Comparison of ENCODE assay signal across 9 cellular contexts in the genomic region with DNA sequence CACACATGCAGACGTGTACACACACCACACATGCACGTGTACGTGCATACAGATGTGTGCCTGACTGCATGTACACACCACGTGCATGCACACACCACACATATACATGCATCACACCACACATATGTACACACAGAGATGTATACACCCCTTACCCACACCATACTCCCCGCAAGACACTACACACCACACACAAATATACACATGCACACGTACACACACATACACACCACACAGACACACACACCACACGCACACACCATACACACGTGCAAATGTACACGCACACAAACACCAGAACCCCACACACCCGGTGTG. TPM values are rescaled to one million over a fixed set of nuclear protein-coding genes. Genes with fewer than 3 reads are reported as not detected.
A peak's percentile ranks its signal among the peaks of the same experiment; 100 is the strongest.
DNase-seq lines count a peak whose midpoint lies in the region; ATAC-seq and TF ChIP-seq lines count a peak whose summit lies in the region.
"Had no signal": no experiment of that assay in that cellular context is flagged by ENCODE, and none has a peak within 500 bp of the region (broad histone marks: within the 10 kb centered on the region; RNA-seq: fewer than 3 reads in every experiment).

No MANE protein-coding gene starts in this region.

- H3K27ac Mint-ChIP-seq in stimulated activated naive CD8-positive, alpha-beta T cell treated with anti-CD3 and anti-CD28 coated beads, Interleukin-15, Interleukin-2, amounts not matched to agents 100 ng/mL and 50 ng/mL, for 24 hours: peak overlapping the region; percentile 91
- H3K27ac Mint-ChIP-seq in activated T-helper 17 cell treated with anti-CD3 and anti-CD28 coated beads, Interleukin-2, amount 50 U/mL, for 72 hours: peak overlapping the region; percentile 96

- H3K36me3 Mint-ChIP-seq in stimulated activated naive CD8-positive, alpha-beta T cell treated with anti-CD3 and anti-CD28 coated beads, Interleukin-15, Interleukin-2, amounts not matched to agents 100 ng/mL and 50 ng/mL, for 24 hours (ENCODE audit: low read depth): peaks cover 40% of the 10 kb centered on the region
- peaks cover 77% of the 10 kb centered on the region for H3K36me3 Mint-ChIP-seq in activated T-helper 17 cell treated with anti-CD3 and anti-CD28 coated beads, Interleukin-2, amount 50 U/mL, for 72 hours (ENCODE audit: low read depth)

- H3K4me3 ChIP-seq in mononuclear cell (ENCODE audit: low read length): peak overlapping the region; percentile 10

- no peaks in the 10 kb centered on the region for H3K9me3 Mint-ChIP-seq in stimulated activated naive CD8-positive, alpha-beta T cell treated with anti-CD3 and anti-CD28 coated beads, Interleukin-15, Interleukin-2, amounts not matched to agents 100 ng/mL and 50 ng/mL, for 24 hours
- no peaks in the 10 kb centered on the region for H3K9me3 Mint-ChIP-seq in activated T-helper 17 cell treated with anti-CD3 and anti-CD28 coated beads, Interleukin-2, amount 50 U/mL, for 72 hours

- no peak for TF ChIP-seq CTCF in GM20000 (IDR thresholded peaks at IDR 0.05; ENCODE audit: extremely low read depth, missing control alignments)

- no peaks in the 10 kb centered on the region for H3K27me3 ChIP-seq in mononuclear cell (ENCODE audit: insufficient read depth, low read length)

- no peaks in the 10 kb centered on the region for H3K27me3 Mint-ChIP-seq in stimulated activated naive CD8-positive, alpha-beta T cell treated with anti-CD3 and anti-CD28 coated beads, Interleukin-15, Interleukin-2, amounts not matched to agents 100 ng/mL and 50 ng/mL, for 24 hours
- no peaks in the 10 kb centered on the region for H3K27me3 Mint-ChIP-seq in activated T-helper 17 cell treated with anti-CD3 and anti-CD28 coated beads, Interleukin-2, amount 50 U/mL, for 72 hours

- H3K4me1 Mint-ChIP-seq in stimulated activated naive CD8-positive, alpha-beta T cell treated with anti-CD3 and anti-CD28 coated beads, Interleukin-15, Interleukin-2, amounts not matched to agents 100 ng/mL and 50 ng/mL, for 24 hours (ENCODE audit: low read depth): peaks cover 85% of the 10 kb centered on the region
- H3K4me1 Mint-ChIP-seq in activated T-helper 17 cell treated with anti-CD3 and anti-CD28 coated beads, Interleukin-2, amount 50 U/mL, for 72 hours: peaks cover 27% of the 10 kb centered on the region

- H3K4me1 ChIP-seq in mononuclear cell (ENCODE audit: insufficient read depth, low read length): peaks cover 99% of the 10 kb centered on the region

- H3K9me3 ChIP-seq in mononuclear cell (ENCODE audit: low read depth, low read length): no peaks in the 10 kb centered on the region

- DNase-seq in stimulated activated naive CD8-positive, alpha-beta T cell treated with anti-CD3 and anti-CD28 coated beads, Interleukin-15, Interleukin-2, amounts not matched to agents 100 U/mL and 50 U/mL, for 24 hours: no peak
- DNase-seq in nucleus accumbens (lab: John Stamatoyannopoulos, UW) (no peak), Ammon's horn (ENCODE audit: low spot score) (no peak), NCI-H226 (no peak), GM20000 (ENCODE audit: low spot score) (no peak)
- DNase-seq: HCEC 1CT had no signal

- H3K4me3 Mint-ChIP-seq in stimulated activated naive CD8-positive, alpha-beta T cell treated with anti-CD3 and anti-CD28 coated beads, Interleukin-15, Interleukin-2, amounts not matched to agents 100 ng/mL and 50 ng/mL, for 24 hours: peak overlapping the region; percentile 61
- H3K4me3 Mint-ChIP-seq in activated T-helper 17 cell treated with anti-CD3 and anti-CD28 coated beads, Interleukin-2, amount 50 U/mL, for 72 hours: peak overlapping the region; percentile 72

- no peak for ATAC-seq in stimulated activated naive CD8-positive, alpha-beta T cell treated with anti-CD3 and anti-CD28 coated beads, Interleukin-15, Interleukin-2, amounts not matched to agents 100 U/mL and 50 U/mL, for 24 hours
- no peak for ATAC-seq in activated T-helper 17 cell treated with anti-CD3 and anti-CD28 coated beads, Interleukin-2, amount 50 U/mL, for 72 hours (replicated peaks)

RNA-seq across cellular contexts. Expression of a gene that starts 9.7 kb away (rescaled TPM):
- total RNA-seq in activated T-helper 17 cell treated with anti-CD3 and anti-CD28 coated beads, Interleukin-2, amount 50 U/mL, for 72 hours: 100 to 1,000 TPM; 240 to 302 TPM
- total RNA-seq in mononuclear cell: 761 TPM

RNA-seq across cellular contexts. Expression of a gene that starts 28.8 kb away (rescaled TPM):
- 10 to 100 TPM; 28.6 to 56.7 TPM for total RNA-seq in activated T-helper 17 cell treated with anti-CD3 and anti-CD28 coated beads, Interleukin-2, amount 50 U/mL, for 72 hours
- 5.2 TPM for total RNA-seq in mononuclear cell

RNA-seq across cellular contexts. Expression of a gene that starts 37.5 kb away (rescaled TPM):
- 10 to 100 TPM; 76.5 to 78.8 TPM for total RNA-seq in activated T-helper 17 cell treated with anti-CD3 and anti-CD28 coated beads, Interleukin-2, amount 50 U/mL, for 72 hours
- total RNA-seq in mononuclear cell: 71.9 TPM
